Comparison of ENCODE assay signal across 8 cellular contexts in the genomic region with DNA sequence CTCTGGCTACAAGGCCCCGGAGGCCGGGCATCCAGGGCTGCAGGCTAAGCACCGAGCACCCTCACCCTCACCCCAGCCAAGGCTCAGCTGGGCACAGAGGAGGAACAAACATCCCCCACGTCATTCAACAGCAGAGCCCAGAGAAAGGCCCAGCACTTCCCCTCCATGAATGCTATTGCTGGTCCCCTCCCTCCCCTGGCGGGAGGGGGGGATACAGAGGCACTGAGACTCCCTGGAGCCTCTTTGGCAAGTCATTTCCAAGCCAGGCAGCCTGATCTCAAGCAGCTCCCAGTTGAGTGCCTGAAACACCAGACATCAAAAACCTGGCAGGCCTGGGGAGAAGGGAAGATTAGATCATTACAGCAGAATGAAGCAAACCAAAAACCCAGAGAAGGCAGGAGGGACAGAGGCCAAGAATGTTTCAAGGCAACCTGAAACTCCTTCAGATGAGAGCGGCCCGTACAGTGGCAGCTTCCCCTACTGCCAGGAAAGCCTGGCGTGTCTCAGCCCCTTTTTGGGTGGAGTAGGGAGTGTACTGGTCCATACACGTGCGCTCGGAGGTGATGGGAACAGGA.
A peak's percentile ranks its signal among the peaks of the same experiment; 100 is the strongest.
DNase-seq lines count a peak whose midpoint lies in the region; ATAC-seq and TF ChIP-seq lines count a peak whose summit lies in the region.

No MANE protein-coding gene starts in this region.

- no peaks in the 10 kb centered on the region for H3K36me3 Mint-ChIP-seq in activated T-helper 17 cell treated with anti-CD3 and anti-CD28 coated beads, Interleukin-2, amount 50 U/mL, for 72 hours (ENCODE audit: low read depth)

- H2AK5ac ChIP-seq in IMR-90 (ENCODE audit: low read depth, low read length), result peak overlapping the region; percentile 96

- peaks cover 7% of the 10 kb centered on the region for H4K20me1 ChIP-seq in IMR-90 (ENCODE audit: insufficient read depth, low read length)

- H3K9me3 ChIP-seq in IMR-90 (ENCODE audit: control insufficient read depth, insufficient read depth, low read length), result no peaks in the 10 kb centered on the region
- no peaks in the 10 kb centered on the region for H3K9me3 ChIP-seq in left ventricle myocardium inferior (replicated peaks)
- no peaks in the 10 kb centered on the region for H3K9me3 ChIP-seq in sigmoid colon

- POLR2A ChIA-PET in IMR-90 (lab: Charles Lee; ENCODE audit: unreplicated experiment), result interaction anchor here (0.6 to 2.0 kb wide), 7 partner anchors 14 to 122 kb away, joined by 3 to 14 read pairs (median 4); no protein-coding TSS in a partner anchor

- H2BK5ac ChIP-seq in IMR-90 (ENCODE audit: low read depth, low read length, poor library complexity, severe bottlenecking), result peak overlapping the region; percentile 92

- peak overlapping the region; percentile 95 for H3K4ac ChIP-seq in IMR-90 (ENCODE audit: low read depth, low read length)

- peak overlapping the region; percentile 32 for H4K5ac ChIP-seq in IMR-90 (ENCODE audit: low read depth, low read length)

- peaks cover 0 to 30% of the 10 kb centered on the region in 2 experiments; a peak in 2 of 4 replicates for H3K79me1 ChIP-seq in IMR-90 (ENCODE audit: low read depth in 1 of 2, low read length in 2 of 2)

- in situ Hi-C loops in IMR-90 (cut with MboI; ENCODE audit: low sequenced_read_pairs), result no loop called here

- H3K9me3 Mint-ChIP-seq in activated T-helper 17 cell treated with anti-CD3 and anti-CD28 coated beads, Interleukin-2, amount 50 U/mL, for 72 hours, result no peaks in the 10 kb centered on the region

- peak in 2 of 4 donors; percentile 48 to 68 for TF ChIP-seq EP300 in sigmoid colon (IDR thresholded peaks at IDR 0.05)

- H3K4me2 ChIP-seq in IMR-90 (ENCODE audit: low read depth, low read length), result peak overlapping the region; percentile 67

- H3K27me3 Mint-ChIP-seq in activated T-helper 17 cell treated with anti-CD3 and anti-CD28 coated beads, Interleukin-2, amount 50 U/mL, for 72 hours, result no peaks in the 10 kb centered on the region

- H2AK9ac ChIP-seq in IMR-90 (replicated peaks; ENCODE audit: low read depth, low read length, poor library complexity), result peak overlapping the region; percentile 90

- H3K27ac ChIP-seq in IMR-90 (ENCODE audit: insufficient read depth, low read length) (peak overlapping the region; percentile 86), left ventricle myocardium inferior (replicated peaks) (peak overlapping the region; percentile 95), sigmoid colon (peak overlapping the region; percentile 91 to 95 (median 92))

- no peaks in the 10 kb centered on the region for H3K27me3 ChIP-seq in IMR-90 (ENCODE audit: control insufficient read depth, insufficient read depth, low read length)
- H3K27me3 ChIP-seq in left ventricle myocardium inferior (ENCODE audit: low read depth), result no peaks in the 10 kb centered on the region
- no peaks in the 10 kb centered on the region for H3K27me3 ChIP-seq in sigmoid colon

- H3K27ac Mint-ChIP-seq in activated T-helper 17 cell treated with anti-CD3 and anti-CD28 coated beads, Interleukin-2, amount 50 U/mL, for 72 hours, result peak overlapping the region; percentile 41

- no peak; the same call in 1 of the 2 replicates for TF ChIP-seq CTCF in IMR-90 (conservative IDR thresholded peaks at IDR 0.05; ENCODE audit: low read depth, low read length)
- no peak for TF ChIP-seq CTCF in left ventricle myocardium inferior (IDR thresholded peaks at IDR 0.05; ENCODE audit: borderline replicate concordance)
- TF ChIP-seq CTCF in sigmoid colon (IDR thresholded peaks at IDR 0.05), result no peak

- H2BK20ac ChIP-seq in IMR-90 (ENCODE audit: low read depth, low read length), result peak overlapping the region; percentile 84

- peak overlapping the region; percentile 87 for H3K56ac ChIP-seq in IMR-90 (ENCODE audit: extremely low read depth, insufficient read depth, low read length)

- H2BK15ac ChIP-seq in IMR-90 (ENCODE audit: low read depth, low read length), result peak overlapping the region; percentile 71; the same call in 2 of the 3 replicates

- H2BK120ac ChIP-seq in IMR-90 (ENCODE audit: low read depth, low read length), result peak overlapping the region; percentile 94

- DNase-seq in AG08395 (ENCODE audit: low spot score), result peak; percentile 76
- DNase-seq in IMR-90, result peak; percentile 90
- DNase-seq in left ventricle myocardium inferior, result peak; percentile 57
- peak; percentile 94 for DNase-seq in sigmoid colon
- DNase-seq in stimulated activated CD4-positive, alpha-beta T cell treated with anti-CD3 and anti-CD28 coated beads, Interleukin-4, amount 100 ng/mL, for 4 hours, result no peak
- DNase-seq in iPS-NIHi7 (ENCODE audit: extremely low spot score), result no peak
- DNase-seq in inferior parietal cortex (ENCODE audit: extremely low spot score), result no peak

- peak overlapping the region; percentile 23 for H3K9ac ChIP-seq in IMR-90 (ENCODE audit: low read depth, low read length)

- H2AFZ ChIP-seq in IMR-90 (replicated peaks; ENCODE audit: low read length, poor library complexity), result peak overlapping the region; percentile 80

- TF ChIP-seq POLR2A in IMR-90 (IDR thresholded peaks at IDR 0.05; ENCODE audit: low read depth, low read length) (no peak), sigmoid colon (IDR thresholded peaks at IDR 0.05) (no peak)

- H3K18ac ChIP-seq in IMR-90 (ENCODE audit: low read depth, low read length), result peak overlapping the region; percentile 71

- peak overlapping the region; percentile 91 for H4K91ac ChIP-seq in IMR-90 (ENCODE audit: insufficient read depth, low read depth, low read length)

- ATAC-seq in IMR-90 (ENCODE audit: low read depth), result peak; percentile 36
- no peak for ATAC-seq in activated T-helper 17 cell treated with anti-CD3 and anti-CD28 coated beads, Interleukin-2, amount 50 U/mL, for 72 hours (replicated peaks)

- H3K23ac ChIP-seq in IMR-90 (ENCODE audit: low read depth, low read length), result peak overlapping the region; percentile 80

- no peak; the same call in 1 of the 2 replicates for TF ChIP-seq RAD21 in IMR-90 (IDR thresholded peaks at IDR 0.05; ENCODE audit: low read length)

- H3K36me3 ChIP-seq in IMR-90 (ENCODE audit: control insufficient read depth, insufficient read depth, low read length) (no peaks in the 10 kb centered on the region), left ventricle myocardium inferior (no peaks in the 10 kb centered on the region), sigmoid colon (no peaks in the 10 kb centered on the region)

- H4K8ac ChIP-seq in IMR-90 (ENCODE audit: low read depth in 2 of 2, low read length in 2 of 2), result peak overlapping the region; percentile 28 to 93

- 7% methylated on average over 3 of the region's 11 CpGs; no CpG with 5 or more reads in 1 of the 2 experiments for WGBS in IMR-90 (ENCODE audit: extremely low coverage in 2 of 2, insufficient read length in 1 of 2), 2 experiments
- 40 to 43% methylated on average over 11 of the region's 11 CpGs for WGBS in sigmoid colon, 2 donors

- H3K4me1 ChIP-seq in IMR-90 (ENCODE audit: control insufficient read depth, insufficient read depth, low read length) (peaks cover 52% of the 10 kb centered on the region), left ventricle myocardium inferior (peaks cover 69% of the 10 kb centered on the region), sigmoid colon (peaks cover 0 to 70% (median 66%) of the 10 kb centered on the region in 4 donors)

- H3K4me3 ChIP-seq in IMR-90 (ENCODE audit: insufficient read depth, low read depth, low read length) (no peak overlapping the region), left ventricle myocardium inferior (peak overlapping the region; percentile 13), sigmoid colon (peak overlapping the region in 1 of 4 donors; percentile 9)

- H3K4me1 Mint-ChIP-seq in activated T-helper 17 cell treated with anti-CD3 and anti-CD28 coated beads, Interleukin-2, amount 50 U/mL, for 72 hours, result no peaks in the 10 kb centered on the region

- intact Hi-C loops in IMR-90 (cut with micrococcal nuclease) (loop anchor here (1.0 to 2.0 kb wide), 4 partner anchors 39 to 150 kb away; a partner anchor contains a TSS), left ventricle myocardium inferior (cut with micrococcal nuclease) (loop anchor here (5.0 kb wide), 1 partner anchor 34 kb away; no protein-coding TSS in a partner anchor), sigmoid colon (cut with DNase I) (loop anchor here (1.0 to 2.0 kb wide), 2 partner anchors 111 to 135 kb away; a partner anchor contains a TSS)

- no peak overlapping the region for H3K4me3 Mint-ChIP-seq in activated T-helper 17 cell treated with anti-CD3 and anti-CD28 coated beads, Interleukin-2, amount 50 U/mL, for 72 hours

- peak overlapping the region; percentile 62 for H3K14ac ChIP-seq in IMR-90 (replicated peaks; ENCODE audit: low read depth, low read length)

- H3K9me1 ChIP-seq in IMR-90 (ENCODE audit: insufficient read depth, low read length), result peaks cover 46% of the 10 kb centered on the region

- BruUV-seq in IMR-90 (replicated peaks; lab: Mats Ljungman, UMichigan), result no TSS peak

- CTCF ChIA-PET in IMR-90 (lab: Yijun Ruan, JAX), result interaction anchor here (0.7 to 2.2 kb wide), 12 partner anchors 18 to 135 kb away, joined by 3 to 7 read pairs (median 4); a partner anchor contains a TSS

- dilution Hi-C loops in IMR-90 (cut with HindIII; ENCODE audit: low sequenced_read_pairs, unreplicated experiment), result no loop called here

TF ChIP-seq in IMR-90, 13 proteins besides CTCF, POLR2A, EP300 and RAD21:
- TF ChIP-seq, protein P1, sequence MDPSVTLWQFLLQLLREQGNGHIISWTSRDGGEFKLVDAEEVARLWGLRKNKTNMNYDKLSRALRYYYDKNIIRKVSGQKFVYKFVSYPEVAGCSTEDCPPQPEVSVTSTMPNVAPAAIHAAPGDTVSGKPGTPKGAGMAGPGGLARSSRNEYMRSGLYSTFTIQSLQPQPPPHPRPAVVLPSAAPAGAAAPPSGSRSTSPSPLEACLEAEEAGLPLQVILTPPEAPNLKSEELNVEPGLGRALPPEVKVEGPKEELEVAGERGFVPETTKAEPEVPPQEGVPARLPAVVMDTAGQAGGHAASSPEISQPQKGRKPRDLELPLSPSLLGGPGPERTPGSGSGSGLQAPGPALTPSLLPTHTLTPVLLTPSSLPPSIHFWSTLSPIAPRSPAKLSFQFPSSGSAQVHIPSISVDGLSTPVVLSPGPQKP (IDR thresholded peaks at IDR 0.05; ENCODE audit: borderline replicate concordance, low read depth, low read length), result no peak
- TF ChIP-seq CEBPB (IDR thresholded peaks at IDR 0.05; ENCODE audit: low read depth, low read length), result 0 out of 2 replicates have a peak, but pooled peaks have one; percentile 12
- TF ChIP-seq MXI1 (IDR thresholded peaks at IDR 0.05; ENCODE audit: borderline replicate concordance, low read depth, low read length), result no peak; the same call in 1 of the 2 replicates
- peak; percentile 8; the same call in 1 of the 2 replicates for TF ChIP-seq NFE2L2 (IDR thresholded peaks at IDR 0.05; ENCODE audit: low read depth, low read length)
- no peak for TF ChIP-seq CHD1 (IDR thresholded peaks at IDR 0.05; ENCODE audit: low read depth, low read length)
- TF ChIP-seq RCOR1 (IDR thresholded peaks at IDR 0.05; ENCODE audit: insufficient replicate concordance, low read length), result no peak
- peak; percentile 52; the same call in 1 of the 2 replicates for TF ChIP-seq MAZ (IDR thresholded peaks at IDR 0.05; ENCODE audit: borderline replicate concordance, low read depth, low read length)

Comparison
In these comparisons a context has a peak if more than half of its experiments do, and no peak if none do; other contexts are left out.
1. DNase-seq: peak in AG08395 (single experiment), IMR-90 (single experiment), left ventricle myocardium inferior (single experiment) and sigmoid colon (single experiment); none in stimulated activated CD4-positive, alpha-beta T cell treated with anti-CD3 and anti-CD28 coated beads, Interleukin-4, amount 100 ng/mL, for 4 hours (0 of 2), iPS-NIHi7 (single experiment) and inferior parietal cortex (single experiment).
2. Peak in every context shown above with its lines, with median percentiles within 50 percentile points of each other: H3K27ac ChIP-seq.